In the genomic region with DNA sequence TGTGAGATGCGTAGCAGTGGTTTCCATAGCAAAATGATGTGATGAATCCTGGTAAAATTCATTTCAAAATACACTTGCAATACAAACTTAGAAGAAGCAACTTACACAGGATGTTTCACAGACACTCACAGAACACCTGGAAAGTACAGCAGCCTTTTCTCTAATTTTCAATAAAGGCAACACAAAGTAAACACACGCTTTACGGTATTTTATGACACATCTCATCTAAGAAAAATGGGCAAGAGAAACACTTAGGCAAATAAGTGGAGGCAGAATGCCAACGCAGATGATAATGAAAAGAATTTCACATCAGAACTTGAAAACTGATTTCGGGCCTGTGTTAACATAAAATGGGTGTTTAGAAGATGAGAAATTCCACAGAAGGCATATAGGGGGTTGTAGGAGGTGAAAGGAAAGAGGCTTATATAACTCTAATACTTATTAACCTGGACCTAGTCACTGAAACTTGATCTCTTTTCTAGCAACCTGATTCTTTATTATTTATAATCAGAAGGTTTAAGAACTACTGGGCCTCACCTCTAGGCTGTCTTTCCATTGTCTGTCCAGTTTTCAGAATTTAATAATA, we compare ENCODE assay signal across 1 cellular context.
A peak's percentile ranks its signal among the peaks of the same experiment; 100 is the strongest.
TF ChIP-seq lines count a peak whose summit lies in the region.

No MANE protein-coding gene starts in this region.

TF ChIP-seq in liver, 16 proteins besides CTCF, POLR2A, EP300 and RAD21:
- TF ChIP-seq FOXA1 (IDR thresholded peaks at IDR 0.05) (no peak), JUND (IDR thresholded peaks at IDR 0.05) (no peak), RXRA (IDR thresholded peaks at IDR 0.05) (peak in 1 of 2 donors; percentile 9), REST (IDR thresholded peaks at IDR 0.05) (no peak)
